ENCODE assay signal across 32 cellular contexts in the genomic region with DNA sequence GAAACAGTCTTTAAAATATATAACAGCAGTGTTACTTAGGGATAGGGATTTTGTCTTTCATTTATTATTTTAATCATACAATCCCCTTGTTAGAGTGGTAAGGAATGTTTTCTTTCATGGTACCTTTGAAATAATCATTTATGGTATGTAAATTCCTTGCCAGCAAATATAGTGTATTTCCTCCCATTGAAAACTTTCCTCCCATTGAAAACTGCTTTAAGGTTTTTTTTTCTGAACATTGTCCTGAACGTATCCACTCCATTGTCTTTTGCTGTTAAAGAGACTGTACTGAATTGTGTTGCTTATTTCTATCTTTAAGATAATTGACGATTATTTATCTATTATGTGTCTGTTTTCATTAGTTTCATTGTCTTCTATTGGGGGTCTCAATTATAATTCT.
"Had no signal": no experiment of that assay in that cellular context is flagged by ENCODE, and none has a peak within 500 bp of the region (broad histone marks: within the 10 kb centered on the region; RNA-seq: fewer than 3 reads in every experiment).

No MANE protein-coding gene starts in this region.

- DNase-seq: activated B cell treated with CpG ODN at 0.5 μM for 24 hours; activated CD4-positive, alpha-beta T cell treated with anti-CD3 and anti-CD28 coated beads for 48 hours; activated CD4-positive, alpha-beta T cell treated with anti-CD3 and anti-CD28 coated beads, Interleukin-2, amount 50 U/mL, for 1 hour; activated CD4-positive, alpha-beta T cell treated with anti-CD3 and anti-CD28 coated beads, Interleukin-2, amount 50 U/mL, for 48 hours; activated CD8-positive, alpha-beta memory T cell treated with anti-CD3 and anti-CD28 coated beads for 24 hours; activated CD8-positive, alpha-beta T cell treated with anti-CD3 and anti-CD28 coated beads for 36 hours; activated effector memory CD4-positive, alpha-beta T cell treated with Interleukin-2 at 50 U/mL for 16 hours; activated gamma-delta T cell treated with Interleukin-2 at 50 U/mL for 16 hours; activated naive CD4-positive, alpha-beta T cell treated with anti-CD3 and anti-CD28 coated beads, Interleukin-2, amount 50 U/mL, for 16 hours; activated naive CD4-positive, alpha-beta T cell treated with Interleukin-2 at 50 U/mL for 16 hours; activated naive CD8-positive, alpha-beta T cell treated with anti-CD3 and anti-CD28 coated beads, Interleukin-2, amount 10 ng/mL, durations not matched to agents 7 days and 5 days; activated T-cell treated with anti-CD3 and anti-CD28 coated beads, Interleukin-2, amount 50 U/mL, for 4 hours; central memory CD4-positive, alpha-beta T cell; cerebellar nuclear complex; effector CD4-positive, alpha-beta T cell; effector memory CD8-positive, alpha-beta T cell; foreskin keratinocyte; gastrocnemius medialis; glutamatergic neuron; SW 1271; T-cell; T1000; WERI-Rb-1 had no signal

- H3K4me3 Mint-ChIP-seq: activated B cell treated with CpG ODN at 0.5 μM for 24 hours; activated CD8-positive, alpha-beta T cell treated with anti-CD3 and anti-CD28 coated beads for 36 hours; activated naive CD8-positive, alpha-beta T cell treated with anti-CD3 and anti-CD28 coated beads, Interleukin-2, amount 10 ng/mL, durations not matched to agents 7 days and 5 days; activated T-cell treated with anti-CD3 and anti-CD28 coated beads, Interleukin-2, amount 50 U/mL, for 4 hours; activated T-helper 17 cell treated with anti-CD3 and anti-CD28 coated beads, Interleukin-2, amount 50 U/mL, for 72 hours; brain; dendritic cell treated with granulocyte-macrophage colony-stimulating factor and Interleukin-4, amounts not matched to agents 40 ng/mL and 50 ng/mL, for 4 days; effector memory CD8-positive, alpha-beta T cell; T-cell; T-helper 1 cell treated with Interleukin-12 subunit alpha and Interleukin-12 subunit beta and Interleukin-4 antibody, amounts not matched to agents 30 μg/mL and 1 μg/mL, for 36 hours; T-helper 2 cell treated with Interferon-gamma antibody and Interleukin-4, amounts not matched to agents 5 μg/mL and 100 μg/mL, for 36 hours had no signal

- H3K9me3 Mint-ChIP-seq: activated B cell treated with CpG ODN at 0.5 μM for 24 hours; activated CD8-positive, alpha-beta T cell treated with anti-CD3 and anti-CD28 coated beads for 36 hours; activated naive CD8-positive, alpha-beta T cell treated with anti-CD3 and anti-CD28 coated beads, Interleukin-2, amount 10 ng/mL, durations not matched to agents 7 days and 5 days; activated T-cell treated with anti-CD3 and anti-CD28 coated beads, Interleukin-2, amount 50 U/mL, for 4 hours; activated T-helper 17 cell treated with anti-CD3 and anti-CD28 coated beads, Interleukin-2, amount 50 U/mL, for 72 hours; brain; dendritic cell treated with granulocyte-macrophage colony-stimulating factor and Interleukin-4, amounts not matched to agents 40 ng/mL and 50 ng/mL, for 4 days; effector memory CD8-positive, alpha-beta T cell; T-helper 1 cell treated with Interleukin-12 subunit alpha and Interleukin-12 subunit beta and Interleukin-4 antibody, amounts not matched to agents 30 μg/mL and 1 μg/mL, for 36 hours; T-helper 2 cell treated with Interferon-gamma antibody and Interleukin-4, amounts not matched to agents 5 μg/mL and 100 μg/mL, for 36 hours had no signal

- H3K27ac Mint-ChIP-seq: activated B cell treated with CpG ODN at 0.5 μM for 24 hours; activated CD8-positive, alpha-beta T cell treated with anti-CD3 and anti-CD28 coated beads for 36 hours; activated naive CD8-positive, alpha-beta T cell treated with anti-CD3 and anti-CD28 coated beads, Interleukin-2, amount 10 ng/mL, durations not matched to agents 7 days and 5 days; activated T-helper 17 cell treated with anti-CD3 and anti-CD28 coated beads, Interleukin-2, amount 50 U/mL, for 72 hours; brain; dendritic cell treated with granulocyte-macrophage colony-stimulating factor and Interleukin-4, amounts not matched to agents 40 ng/mL and 50 ng/mL, for 4 days; T-cell; T-helper 1 cell treated with Interleukin-12 subunit alpha and Interleukin-12 subunit beta and Interleukin-4 antibody, amounts not matched to agents 30 μg/mL and 1 μg/mL, for 36 hours; T-helper 2 cell treated with Interferon-gamma antibody and Interleukin-4, amounts not matched to agents 5 μg/mL and 100 μg/mL, for 36 hours had no signal

- H3K4me1 Mint-ChIP-seq: activated naive CD8-positive, alpha-beta T cell treated with anti-CD3 and anti-CD28 coated beads, Interleukin-2, amount 10 ng/mL, durations not matched to agents 7 days and 5 days had no signal

- ATAC-seq: activated CD4-positive, CD25-positive, alpha-beta regulatory T cell treated with anti-CD3 and anti-CD28 coated beads, Interleukin-2, amount 50 U/mL, for 24 hours; activated CD8-positive, alpha-beta T cell treated with anti-CD3 and anti-CD28 coated beads for 36 hours; activated T-cell treated with anti-CD3 and anti-CD28 coated beads, Interleukin-2, amount 50 U/mL, for 4 hours; activated T-helper 17 cell treated with anti-CD3 and anti-CD28 coated beads, Interleukin-2, amount 50 U/mL, for 72 hours; effector memory CD8-positive, alpha-beta T cell; foreskin keratinocyte; gastrocnemius medialis; T-cell had no signal

- H3K9me3 ChIP-seq: ascending aorta, breast epithelium, esophagus muscularis mucosa, gastrocnemius medialis had no signal

- H3K27me3 Mint-ChIP-seq: activated B cell treated with CpG ODN at 0.5 μM for 24 hours; activated CD8-positive, alpha-beta T cell treated with anti-CD3 and anti-CD28 coated beads for 36 hours; activated naive CD8-positive, alpha-beta T cell treated with anti-CD3 and anti-CD28 coated beads, Interleukin-2, amount 10 ng/mL, durations not matched to agents 7 days and 5 days; activated T-helper 17 cell treated with anti-CD3 and anti-CD28 coated beads, Interleukin-2, amount 50 U/mL, for 72 hours; brain; dendritic cell treated with granulocyte-macrophage colony-stimulating factor and Interleukin-4, amounts not matched to agents 40 ng/mL and 50 ng/mL, for 4 days; effector memory CD8-positive, alpha-beta T cell; T-cell had no signal
